In the genomic region with DNA sequence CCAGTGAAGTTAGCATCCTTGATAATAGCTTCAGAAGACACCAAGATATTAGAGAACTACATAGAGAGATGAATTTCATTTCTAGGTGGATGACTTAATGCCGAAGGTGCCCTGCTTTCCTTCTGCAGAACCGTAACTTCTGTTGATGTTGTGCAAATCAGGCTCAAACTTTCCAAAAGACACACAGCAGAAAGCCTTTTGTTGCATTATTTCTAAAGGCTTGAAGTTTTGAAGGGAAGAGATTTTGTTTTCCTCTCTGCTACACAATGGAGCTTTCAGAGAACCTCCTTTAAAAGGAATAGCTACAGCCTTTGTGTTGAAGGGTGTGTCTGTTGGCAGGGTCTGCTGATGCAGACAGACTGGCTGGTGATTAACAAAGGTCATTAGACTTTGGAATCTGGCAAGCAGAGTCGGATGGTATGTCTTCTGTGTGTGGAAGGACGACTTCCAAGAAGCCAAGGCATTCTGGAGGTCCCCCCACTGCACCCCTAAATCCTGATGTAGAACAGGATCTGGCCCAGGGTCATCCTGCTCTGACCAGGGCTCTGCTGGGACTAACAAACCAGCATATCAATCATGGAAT, we compare ENCODE assay signal across 8 cellular contexts. TPM values are rescaled to one million over a fixed set of nuclear protein-coding genes. Genes with fewer than 3 reads are reported as not detected.
A peak's percentile ranks its signal among the peaks of the same experiment; 100 is the strongest.
DNase-seq lines count a peak whose midpoint lies in the region; ATAC-seq and TF ChIP-seq lines count a peak whose summit lies in the region.

No MANE protein-coding gene starts in this region.

- DNase-seq in NCI-H526 treated with DMSO at 0.1 percent for 48 hours (lab: John Stamatoyannopoulos, UW) (peak; percentile 2), esophagus muscularis mucosa (ENCODE audit: extremely low spot score) (no peak), NCI-H1092 treated with DMSO at 0.1 percent for 48 hours (lab: John Stamatoyannopoulos, UW) (no peak)
- no peak for DNase-seq in naive thymus-derived CD8-positive, alpha-beta T cell
- DNase-seq in activated naive CD4-positive, alpha-beta T cell treated with anti-CD3 and anti-CD28 coated beads, Interleukin-2, amount 50 U/mL, for 16 hours, result no peak
- DNase-seq in NK-92 treated with Interleukin-12 subunit alpha and Interleukin-12 subunit beta, amount 100 ng/mL, for 24 hours (lab: John Stamatoyannopoulos, UW), result no peak

- no peak for TF ChIP-seq CTCF in esophagus muscularis mucosa (IDR thresholded peaks at IDR 0.05)

- ATAC-seq in naive thymus-derived CD8-positive, alpha-beta T cell, result no peak
- no peak for ATAC-seq in HG03460 (IDR thresholded peaks at IDR 0.05; ENCODE audit: unreplicated experiment)

- no peaks in the 10 kb centered on the region for H3K27me3 ChIP-seq in BLaER1 treated with 17β-estradiol and CSF1 and Interleukin-3, amounts not matched to agents 10 nM and 100 nM
- no peaks in the 10 kb centered on the region for H3K27me3 ChIP-seq in esophagus muscularis mucosa

- no peak overlapping the region for H3K4me3 ChIP-seq in BLaER1 treated with 17β-estradiol and CSF1 and Interleukin-3, amounts not matched to agents 10 nM and 100 nM
- peak overlapping the region in 1 of 4 donors; percentile 20 for H3K4me3 ChIP-seq in esophagus muscularis mucosa

- peak overlapping the region; percentile 8 to 60 (median 27); a peak in 14 of 22 replicates for H3K4me2 ChIP-seq in BLaER1 treated with 17β-estradiol and CSF1 and Interleukin-3, amounts not matched to agents 10 nM and 100 nM

- no peak overlapping the region for H3K9ac ChIP-seq in BLaER1 treated with 17β-estradiol and CSF1 and Interleukin-3, amounts not matched to agents 10 nM and 100 nM

- intact Hi-C loops in esophagus muscularis mucosa (cut with DNase I), result no loop called here

- peaks cover 4 to 12% (median 10%) of the 10 kb centered on the region in 4 donors for H3K4me1 Mint-ChIP-seq in naive thymus-derived CD8-positive, alpha-beta T cell

- peak overlapping the region in 7 of 11 experiments; percentile 14 to 45 (median 30); a peak in 10 of 22 replicates for H3K27ac ChIP-seq in BLaER1 treated with 17β-estradiol and CSF1 and Interleukin-3, amounts not matched to agents 10 nM and 100 nM
- H3K27ac ChIP-seq in esophagus muscularis mucosa (replicated peaks in 1 of 4), result peak overlapping the region; percentile 65 to 71 (median 70)

- H3K4me1 ChIP-seq in BLaER1 treated with 17β-estradiol and CSF1 and Interleukin-3, amounts not matched to agents 10 nM and 100 nM, result peaks cover 0 to 28% (median 17%) of the 10 kb centered on the region in 10 experiments; a peak in 15 of 20 replicates
- peaks cover 54 to 69% (median 60%) of the 10 kb centered on the region in 4 donors for H3K4me1 ChIP-seq in esophagus muscularis mucosa

- H3K27me3 Mint-ChIP-seq in naive thymus-derived CD8-positive, alpha-beta T cell, result peaks cover 0 to 8% (median 2%) of the 10 kb centered on the region in 5 donors

- H3K9me3 Mint-ChIP-seq in naive thymus-derived CD8-positive, alpha-beta T cell, result peaks cover 0 to 8% (median 6%) of the 10 kb centered on the region in 9 donors

- POLR2A ChIA-PET in naive thymus-derived CD8-positive, alpha-beta T cell (lab: Charles Lee), result no interaction called here

- peak overlapping the region in 1 of 10 donors; percentile 7 for H3K4me3 Mint-ChIP-seq in naive thymus-derived CD8-positive, alpha-beta T cell

- H3K27ac Mint-ChIP-seq in naive thymus-derived CD8-positive, alpha-beta T cell, result peak overlapping the region in 6 of 10 donors; percentile 0 to 49 (median 17)

- TF ChIP-seq POLR2A in esophagus muscularis mucosa (IDR thresholded peaks at IDR 0.05; ENCODE audit: low read depth), result no peak

- no peak for TF ChIP-seq EP300 in esophagus muscularis mucosa (IDR thresholded peaks at IDR 0.05)

- H3K36me3 Mint-ChIP-seq in naive thymus-derived CD8-positive, alpha-beta T cell, result no peaks in the 10 kb centered on the region

- H4K20me1 ChIP-seq in BLaER1 treated with 17β-estradiol and CSF1 and Interleukin-3, amounts not matched to agents 10 nM and 100 nM, result no peaks in the 10 kb centered on the region

- peaks cover 11 to 30% (median 18%) of the 10 kb centered on the region in 11 experiments; a peak in 17 of 22 replicates for H3K9me3 ChIP-seq in BLaER1 treated with 17β-estradiol and CSF1 and Interleukin-3, amounts not matched to agents 10 nM and 100 nM (replicated peaks in 1 of 11)
- no peaks in the 10 kb centered on the region for H3K9me3 ChIP-seq in esophagus muscularis mucosa

- peaks cover 16 to 28% (median 23%) of the 10 kb centered on the region in 11 experiments for H3K36me3 ChIP-seq in BLaER1 treated with 17β-estradiol and CSF1 and Interleukin-3, amounts not matched to agents 10 nM and 100 nM
- H3K36me3 ChIP-seq in esophagus muscularis mucosa, result peaks cover 21 to 27% (median 23%) of the 10 kb centered on the region in 4 donors

- WGBS in esophagus muscularis mucosa, result 50% methylated on average over 4 of the region's 4 CpGs

RNA-seq across cellular contexts. Expression of gene ZNF462, which starts 57.8 kb away (rescaled TPM):
- 10 to 100 TPM; 24.5 to 38.6 (median 34.6) TPM for total RNA-seq in esophagus muscularis mucosa
- total RNA-seq in naive thymus-derived CD8-positive, alpha-beta T cell, result not detected
- not detected for polyA plus RNA-seq in naive thymus-derived CD8-positive, alpha-beta T cell

Comparison
In these comparisons a context has a peak if more than half of its experiments do, and no peak if none do; other contexts are left out.
1. RNA of gene ZNF462, which starts 57.8 kb away (total RNA-seq): 24.5 to 38.6 TPM in esophagus muscularis mucosa; not detected in naive thymus-derived CD8-positive, alpha-beta T cell; every median in the first group is over 10 times any median in the second.